Comparison of ENCODE assay signal across 8 cellular contexts in the genomic region with DNA sequence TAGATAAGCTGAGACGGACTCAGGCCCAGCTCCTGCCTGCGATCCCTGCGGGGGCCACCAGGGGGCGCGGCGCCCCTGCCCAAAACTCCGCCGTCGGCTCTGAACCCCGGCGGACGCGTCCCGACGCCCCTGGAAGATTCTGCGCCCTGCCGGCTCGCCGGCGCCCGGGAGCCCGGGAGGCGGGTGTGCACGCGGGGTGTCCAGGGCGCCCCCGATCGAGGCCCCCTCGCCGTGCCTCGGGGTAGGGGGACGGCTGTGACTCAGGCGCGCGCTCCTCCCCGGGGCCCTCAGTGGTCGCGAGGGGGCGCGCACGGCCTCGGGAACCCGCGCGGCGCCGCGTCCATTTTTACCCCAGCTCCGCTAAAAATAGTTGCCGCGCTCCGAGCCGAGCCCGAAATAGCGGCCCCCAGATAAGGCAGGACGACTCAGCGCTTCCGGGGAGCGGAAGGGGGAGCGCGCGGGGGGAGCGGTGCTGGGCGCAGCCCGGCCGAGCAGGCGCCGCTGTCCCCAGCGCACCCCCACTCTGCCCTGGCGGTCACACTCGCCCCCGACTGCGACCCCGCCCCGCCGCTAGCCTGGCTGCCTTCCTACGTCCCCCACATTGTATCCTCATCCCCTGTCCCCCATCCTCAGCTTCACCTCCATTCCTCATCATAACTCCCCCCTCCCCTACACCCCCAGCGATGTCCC. TPM values are rescaled to one million over a fixed set of nuclear protein-coding genes. Genes with fewer than 3 reads are reported as not detected.
A peak's percentile ranks its signal among the peaks of the same experiment; 100 is the strongest.
DNase-seq lines count a peak whose midpoint lies in the region; ATAC-seq, FAIRE-seq and TF ChIP-seq lines count a peak whose summit lies in the region.

No MANE protein-coding gene starts in this region.

- DNase-seq in GM13977 (ENCODE audit: low spot score), result peak; percentile 92
- peak; percentile 85 for DNase-seq in NCI-H2171 treated with DMSO at 0.1 percent for 48 hours (lab: John Stamatoyannopoulos, UW)
- DNase-seq in activated CD4-positive, CD25-positive, alpha-beta regulatory T cell treated with anti-CD3 and anti-CD28 coated beads, Interleukin-2, amount 50 U/mL, for 16 hours (ENCODE audit: low read depth, low spot score), result peak; percentile 69
- DNase-seq in central memory CD4-positive, alpha-beta T cell, result peak; percentile 82
- DNase-seq in kidney, result peak; percentile 95
- peak; percentile 54 to 76 for DNase-seq in stimulated activated CD4-positive, alpha-beta T cell treated with anti-CD3 and anti-CD28 coated beads, Interleukin-15, amount 100 ng/mL, for 48 hours (ENCODE audit: low read depth in 2 of 2)

- TF ChIP-seq CTCF in 22Rv1 (IDR thresholded peaks at IDR 0.05), result peak; percentile 100
- peak; percentile 91 for TF ChIP-seq CTCF in GM13977 (IDR thresholded peaks at IDR 0.05; ENCODE audit: extremely low read depth, insufficient read depth, missing control alignments)
- TF ChIP-seq CTCF in kidney (IDR thresholded peaks at IDR 0.05; ENCODE audit: borderline replicate concordance, extremely low read depth, insufficient read depth), result peak; percentile 98

- peak; percentile 59 for ATAC-seq in HG02870 (IDR thresholded peaks at IDR 0.05; ENCODE audit: unreplicated experiment)

- H3K4me1 ChIP-seq in kidney (ENCODE audit: control insufficient read depth in 1 of 2, insufficient read depth in 1 of 2, low read depth in 1 of 2, low read length in 2 of 2), result peaks cover 4 to 8% of the 10 kb centered on the region in 2 donors

- FAIRE-seq in kidney (lab: Jason Lieb, UNC), result no peak

- H3K27ac ChIP-seq in 22Rv1, result peak overlapping the region; percentile 79
- H3K27ac ChIP-seq in kidney (ENCODE audit: low read depth in 2 of 2, low read length in 2 of 2), result peak overlapping the region; percentile 88 to 89

- in situ Hi-C loops in GM13977 (cut with MboI; ENCODE audit: low pct_unique_long_range_greater_than_20kb, low sequenced_read_pairs, unreplicated experiment), result loop anchor here (5.0 kb wide), 1 partner anchor 38 kb away; no protein-coding TSS in a partner anchor

- intact Hi-C loops in kidney (cut with DNase I), result loop anchor here (5.0 kb wide), 1 partner anchor 43 kb away; no protein-coding TSS in a partner anchor

- H3K9me3 ChIP-seq in kidney (ENCODE audit: control insufficient read depth in 1 of 2, low read length in 2 of 2), result no peaks in the 10 kb centered on the region

- peak overlapping the region in 1 of 2 donors; percentile 55 for H3K4me3 ChIP-seq in kidney (ENCODE audit: low read length in 2 of 2)

- peak overlapping the region in 1 of 2 donors; percentile 71 for H3K9ac ChIP-seq in kidney (ENCODE audit: low read length in 2 of 2)

- no peaks in the 10 kb centered on the region for H3K36me3 ChIP-seq in kidney (ENCODE audit: control insufficient read depth in 1 of 2, insufficient read depth in 2 of 2, low read length in 2 of 2)

RNA-seq across cellular contexts. Expression of a gene that starts 16.0 kb away (rescaled TPM):
- 60.8 TPM for total RNA-seq in kidney
- polyA plus RNA-seq in kidney (ENCODE audit: insufficient read depth, low read depth, low replicate concordance), result 107 TPM

RNA-seq across cellular contexts. Expression of a gene that starts 28.1 kb away (rescaled TPM):
- total RNA-seq in kidney, result 0.98 TPM
- polyA plus RNA-seq in kidney (ENCODE audit: insufficient read depth, low read depth, low replicate concordance), result 0.73 TPM

RNA-seq across cellular contexts. Expression of a gene that starts 33.3 kb away (rescaled TPM):
- 3.9 TPM for total RNA-seq in kidney
- 2.4 TPM for polyA plus RNA-seq in kidney (ENCODE audit: insufficient read depth, low read depth, low replicate concordance)

RNA-seq across cellular contexts. Expression of a gene that starts 34.8 kb away (rescaled TPM):
- total RNA-seq in kidney, result 32.4 TPM
- polyA plus RNA-seq in kidney (ENCODE audit: insufficient read depth, low read depth, low replicate concordance), result 21.4 TPM

RNA-seq across cellular contexts. Expression of a gene that starts 57.1 kb away (rescaled TPM):
- total RNA-seq in kidney, result 7.3 TPM
- polyA plus RNA-seq in kidney (ENCODE audit: insufficient read depth, low read depth, low replicate concordance), result 8.2 TPM
